ENCODE assay signal across 8 cellular contexts in the genomic region with DNA sequence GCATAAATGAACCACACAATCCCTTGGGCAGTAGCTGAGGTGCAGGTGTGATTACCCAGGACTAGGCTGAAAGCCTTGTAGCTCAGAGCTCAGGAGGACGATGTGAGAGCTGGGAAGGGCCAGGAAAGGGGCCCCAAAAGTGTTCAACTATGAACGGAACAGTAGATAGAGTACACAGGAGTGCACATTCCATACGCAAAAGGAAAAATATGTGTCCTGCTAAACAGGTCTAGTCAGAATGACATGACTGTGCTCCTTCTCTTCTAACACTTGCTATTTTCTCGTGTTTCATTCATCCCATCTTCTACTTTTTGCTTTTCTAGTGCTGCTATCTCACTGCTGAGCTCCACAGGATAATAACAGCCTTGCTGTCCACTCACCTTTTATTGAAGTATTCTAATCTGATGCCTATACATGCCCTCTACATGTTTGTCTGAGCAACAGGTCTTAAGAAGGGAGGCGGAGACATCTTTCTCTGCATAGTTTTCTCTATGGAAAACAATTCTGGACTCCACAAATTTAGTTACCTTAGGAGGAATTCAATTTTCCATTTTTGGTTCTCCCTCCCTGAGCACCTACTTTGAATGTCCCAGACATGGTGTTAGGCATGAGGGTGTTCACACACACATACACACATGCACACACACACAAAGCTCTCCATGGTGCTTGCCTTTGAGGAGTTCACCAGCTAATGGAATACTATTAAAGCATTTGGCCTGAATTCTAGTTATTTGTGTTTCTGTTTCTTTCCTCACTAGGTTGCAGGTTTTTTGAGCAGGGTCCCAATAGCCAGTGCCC. TPM values are rescaled to one million over a fixed set of nuclear protein-coding genes. Genes with fewer than 3 reads are reported as not detected.
DNase-seq lines count a peak whose midpoint lies in the region; ATAC-seq and TF ChIP-seq lines count a peak whose summit lies in the region.
"Had no signal": no experiment of that assay in that cellular context is flagged by ENCODE, and none has a peak within 500 bp of the region (broad histone marks: within the 10 kb centered on the region; RNA-seq: fewer than 3 reads in every experiment).

No MANE protein-coding gene starts in this region.

- intact Hi-C loops in Panc1 (cut with micrococcal nuclease; ENCODE audit: unreplicated experiment): no loop called here
- intact Hi-C loops in gastrocnemius medialis (cut with DNase I; ENCODE audit: low total_unique reads): loop anchor here (5.0 kb wide), 1 partner anchor 43 kb away; no protein-coding TSS in a partner anchor

- H3K9me3 ChIP-seq in Panc1 (ENCODE audit: control insufficient read depth, insufficient read depth, low read depth, low read length) (no peaks in the 10 kb centered on the region), gastrocnemius medialis (no peaks in the 10 kb centered on the region)

- peak overlapping the region; percentile 67 to 83 for H3K4me3 ChIP-seq in Panc1 (ENCODE audit: low read depth in 2 of 2, low read length in 2 of 2)
- H3K4me3 ChIP-seq in epithelial cell of proximal tubule (ENCODE audit: low read depth, low read length): peak overlapping the region; percentile 98
- H3K4me3 ChIP-seq in gastrocnemius medialis: peak overlapping the region in 1 of 4 donors; percentile 3

- H3K4me1 ChIP-seq in Panc1 (ENCODE audit: control insufficient read depth, insufficient read depth, low read length) (peaks cover 61% of the 10 kb centered on the region), gastrocnemius medialis (peaks cover 37% of the 10 kb centered on the region in 2 donors)

- no peak for TF ChIP-seq POLR2A in gastrocnemius medialis (IDR thresholded peaks at IDR 0.05)

- no TSS peak for BruUV-seq in Panc1 (replicated peaks; lab: Mats Ljungman, UMichigan)

- H3K27me3 ChIP-seq in Panc1 (ENCODE audit: control insufficient read depth, insufficient read depth, low read length) (no peaks in the 10 kb centered on the region), gastrocnemius medialis (peaks cover 3 to 18% (median 15%) of the 10 kb centered on the region in 3 donors)

- POLR2A ChIA-PET in Panc1 (lab: Charles Lee): interaction anchor here (0.6 kb wide), 2 partner anchors 54 to 170 kb away, joined by 3 read pairs; no protein-coding TSS in a partner anchor

- TF ChIP-seq CTCF in Panc1 (IDR thresholded peaks at IDR 0.05) (no peak), epithelial cell of proximal tubule (conservative IDR thresholded peaks at IDR 0.05; ENCODE audit: low read depth, low read length) (no peak), gastrocnemius medialis (IDR thresholded peaks at IDR 0.05 in 4 of 5, conservative IDR thresholded peaks at IDR 0.05 in 1 of 5) (no peak)

- CTCF ChIA-PET in Panc1 (lab: Charles Lee): interaction anchor here (0.9 kb wide), 1 partner anchor 81 kb away, joined by 5 read pairs; no protein-coding TSS in a partner anchor

- ATAC-seq in Panc1 (no peak), gastrocnemius medialis (no peak), GM21367 (IDR thresholded peaks at IDR 0.05; ENCODE audit: unreplicated experiment) (no peak), HG03378 (IDR thresholded peaks at IDR 0.05; ENCODE audit: unreplicated experiment) (no peak)

- DNase-seq in EH (ENCODE audit: low read depth) (peak; percentile 19), Panc1 (ENCODE audit: low read depth, low spot score) (no peak), epithelial cell of proximal tubule (ENCODE audit: low read depth) (no peak), gastrocnemius medialis (no peak), HuH-7.5 (ENCODE audit: low spot score) (no peak)
- DNase-seq: WERI-Rb-1 had no signal

- in situ Hi-C loops in Panc1 (cut with HindIII; ENCODE audit: low pct_unique_long_range_greater_than_20kb, low sequenced_read_pairs): no loop called here
- in situ Hi-C loops in gastrocnemius medialis (cut with MboI; ENCODE audit: low sequenced_read_pairs in 4 of 4): loop anchor here in 1 of 4 donors (10.0 kb wide), 1 partner anchor 55 kb away; no protein-coding TSS in a partner anchor

- H3K36me3 ChIP-seq in Panc1 (ENCODE audit: control insufficient read depth, insufficient read depth, low read length): peaks cover 23% of the 10 kb centered on the region; the same call in 1 of the 2 replicates
- H3K36me3 ChIP-seq in gastrocnemius medialis: peaks cover 0 to 7% of the 10 kb centered on the region in 2 donors
- H3K36me3 ChIP-seq: WERI-Rb-1 had no signal

- H3K27ac ChIP-seq in Panc1 (ENCODE audit: low read length) (peak overlapping the region; percentile 99), gastrocnemius medialis (peak overlapping the region; percentile 31 to 64 (median 48))
- H3K27ac ChIP-seq: WERI-Rb-1 had no signal

RNA-seq across cellular contexts. Expression of gene S100A10, which starts 3.4 kb away (rescaled TPM):
- total RNA-seq in Panc1 (2021; ENCODE audit: unreplicated experiment) (1,621 TPM), epithelial cell of proximal tubule (216 and 394 TPM in 2 replicates), gastrocnemius medialis (10 to 100 TPM in 3 of 4 donors, 1 to 10 TPM in 1; 6.4 to 60.3 (median 28.0) TPM)
- polyA plus RNA-seq in Panc1 (2012; ENCODE audit: insufficient read length): 1,294 TPM

RNA-seq across cellular contexts. Expression of gene S100A11, which starts 46.5 kb away (rescaled TPM):
- total RNA-seq in Panc1 (2021; ENCODE audit: unreplicated experiment) (474 TPM), epithelial cell of proximal tubule (575 and 947 TPM in 2 replicates), gastrocnemius medialis (10 to 100 TPM in 3 of 4 donors, 1 to 10 TPM in 1; 8.4 to 66.2 (median 29.8) TPM)
- 692 TPM for polyA plus RNA-seq in Panc1 (2012; ENCODE audit: insufficient read length)
